Comparison of ENCODE assay signal across 8 cellular contexts in the genomic region with DNA sequence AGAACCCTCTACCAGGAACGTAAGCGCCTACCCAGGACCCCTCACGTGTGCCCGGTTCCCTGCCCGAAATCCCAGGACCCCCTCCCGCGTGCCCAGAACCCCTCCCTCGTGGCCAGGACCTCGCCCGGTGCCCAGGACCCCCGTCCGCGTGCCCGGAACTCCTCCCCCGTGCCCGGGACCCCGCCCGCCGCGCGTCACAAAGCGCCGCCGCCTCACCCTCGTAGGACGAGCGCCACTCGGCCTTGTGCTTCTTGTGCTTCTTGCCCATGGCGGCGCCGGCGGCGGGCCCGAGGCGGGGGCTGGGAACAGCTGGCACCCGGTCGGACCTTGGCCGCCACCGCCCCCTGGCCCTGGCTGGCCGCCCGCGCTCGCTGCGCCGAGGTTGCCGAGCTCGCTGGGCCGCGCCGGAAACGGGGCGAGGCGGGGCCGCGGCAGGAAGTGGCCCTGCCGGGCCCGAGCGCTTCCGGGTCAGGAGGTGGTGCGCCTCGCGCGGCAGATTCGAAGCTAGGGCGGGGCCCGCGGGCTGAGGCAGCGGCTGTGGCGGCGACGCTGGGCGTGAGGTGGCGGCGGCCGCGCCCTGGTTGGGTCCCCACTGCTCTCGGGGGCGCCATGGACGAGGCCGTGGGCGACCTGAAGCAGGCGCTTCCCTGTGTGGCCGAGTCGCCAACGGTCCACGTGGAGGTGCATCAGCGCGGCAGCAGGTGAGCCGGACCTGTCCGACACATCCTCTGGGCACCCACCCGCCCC. TPM values are rescaled to one million over a fixed set of nuclear protein-coding genes. Genes with fewer than 3 reads are reported as not detected.
A peak's percentile ranks its signal among the peaks of the same experiment; 100 is the strongest.
DNase-seq lines count a peak whose midpoint lies in the region; ATAC-seq and TF ChIP-seq lines count a peak whose summit lies in the region.

A gene (minus strand): TSS at position 412 of the 747 bp plus-strand sequence. CDS start 144 bp downstream, at position 268.
A gene with protein sequence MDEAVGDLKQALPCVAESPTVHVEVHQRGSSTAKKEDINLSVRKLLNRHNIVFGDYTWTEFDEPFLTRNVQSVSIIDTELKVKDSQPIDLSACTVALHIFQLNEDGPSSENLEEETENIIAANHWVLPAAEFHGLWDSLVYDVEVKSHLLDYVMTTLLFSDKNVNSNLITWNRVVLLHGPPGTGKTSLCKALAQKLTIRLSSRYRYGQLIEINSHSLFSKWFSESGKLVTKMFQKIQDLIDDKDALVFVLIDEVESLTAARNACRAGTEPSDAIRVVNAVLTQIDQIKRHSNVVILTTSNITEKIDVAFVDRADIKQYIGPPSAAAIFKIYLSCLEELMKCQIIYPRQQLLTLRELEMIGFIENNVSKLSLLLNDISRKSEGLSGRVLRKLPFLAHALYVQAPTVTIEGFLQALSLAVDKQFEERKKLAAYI (plus strand): TSS at position 495 of the 747 bp plus-strand sequence. CDS start 115 bp downstream, at position 610.

- no peaks in the 10 kb centered on the region for H3K9me3 ChIP-seq in SJCRH30 (replicated peaks)

- TF ChIP-seq CTCF in KMS-11 (conservative IDR thresholded peaks at IDR 0.05; ENCODE audit: low read depth, low read length): no peak

- H3K4me1 ChIP-seq in KMS-11 (ENCODE audit: low read depth, poor library complexity, severe bottlenecking) (peaks cover 20% of the 10 kb centered on the region), SJCRH30 (no peaks in the 10 kb centered on the region)

- H3K4me3 ChIP-seq in KMS-11 (IDR thresholded peaks at IDR 0.05; ENCODE audit: insufficient read depth, low read depth, low read length): peak within 1 kb of the TSS; percentile 48
- peak within 1 kb of the TSS; percentile 91 for H3K4me3 ChIP-seq in SJCRH30

- H3K4me2 ChIP-seq in KMS-11: peak within 1 kb of the TSS; percentile 100

- H3K27me3 ChIP-seq in KMS-11 (ENCODE audit: insufficient read depth, low read depth): no peaks in the 10 kb centered on the region
- H3K27me3 ChIP-seq in SJCRH30: no peaks in the 10 kb centered on the region

- H4K20me1 ChIP-seq in KMS-11 (ENCODE audit: insufficient read depth): no peaks in the 10 kb centered on the region

- ATAC-seq in GM21737 (IDR thresholded peaks at IDR 0.05; ENCODE audit: unreplicated experiment): peak; percentile 90

- H3K27ac ChIP-seq in KMS-11 (peak within 1 kb of the TSS; percentile 50), SJCRH30 (peak within 1 kb of the TSS; percentile 79), temporal lobe (ENCODE audit: low read depth, low read length) (peak within 1 kb of the TSS; percentile 53)

- H2AFZ ChIP-seq in KMS-11 (ENCODE audit: low read depth): peak within 1 kb of the TSS; percentile 48

- H3K36me3 ChIP-seq in KMS-11 (ENCODE audit: insufficient read depth) (peaks cover 8% of the 10 kb centered on the region; the same call in 1 of the 2 replicates), SJCRH30 (peaks cover 16% of the 10 kb centered on the region)

- DNase-seq in ELF-1 (ENCODE audit: low read depth, low spot score) (peak; percentile 79), SJCRH30 (peak; percentile 68 to 73), germinal center (ENCODE audit: low spot score) (peak; percentile 95), occipital lobe (lab: John Stamatoyannopoulos, UW) (peak; percentile 67)
- peak; percentile 87 for DNase-seq in activated naive CD4-positive, alpha-beta T cell treated with Interleukin-2 at 50 U/mL for 16 hours

- peak within 1 kb of the TSS; percentile 75 for H3K9ac ChIP-seq in KMS-11

- H3K79me2 ChIP-seq in KMS-11 (ENCODE audit: insufficient read depth, low read depth): peaks cover 55% of the 10 kb centered on the region

RNA-seq across cellular contexts. Expression of the first gene that starts in this region (rescaled TPM):
- 16.9 and 19.9 TPM in 2 replicates for total RNA-seq in SJCRH30 (2014; rRNA removed; shearing (Covaris generic))
- total RNA-seq in occipital lobe: 36.5 TPM
- 38.4 TPM for total RNA-seq in temporal lobe

RNA-seq across cellular contexts. Expression of the second gene that starts in this region (rescaled TPM):
- 44.7 and 47.5 TPM in 2 replicates for total RNA-seq in SJCRH30 (2014; rRNA removed; shearing (Covaris generic))
- 7.5 TPM for total RNA-seq in occipital lobe
- total RNA-seq in temporal lobe: 4.9 TPM

Comparison
In these comparisons a context has a peak if more than half of its experiments do, and no peak if none do; other contexts are left out.
1. Peak in every context shown above with its lines: DNase-seq, ATAC-seq, H3K4me3 ChIP-seq and H3K27ac ChIP-seq.